In the genomic region with DNA sequence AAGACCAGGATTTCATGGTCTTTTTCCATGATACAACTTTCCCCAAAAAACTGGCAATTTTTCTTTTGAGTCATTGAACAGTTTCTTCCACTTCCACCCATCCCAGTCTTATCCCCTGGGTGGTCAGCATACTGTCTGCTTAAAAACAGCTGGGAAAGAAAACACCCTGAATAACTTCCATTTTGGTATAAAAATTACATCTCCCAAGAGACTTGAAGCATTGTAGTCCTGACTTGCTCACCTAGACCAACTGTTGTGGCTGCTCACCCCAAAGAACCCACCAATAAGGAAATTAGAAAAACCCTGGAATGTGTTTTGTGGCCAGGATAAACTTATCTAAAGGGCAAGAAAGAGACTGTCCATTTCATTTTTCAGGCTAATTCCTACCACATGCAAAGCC, we compare ENCODE assay signal across 1 cellular context.
TF ChIP-seq lines count a peak whose summit lies in the region.

No MANE protein-coding gene starts in this region.

TF ChIP-seq in GM23338, 12 proteins besides CTCF, POLR2A, EP300 and RAD21 (continued from another document):
- TF ChIP-seq, protein P1, sequence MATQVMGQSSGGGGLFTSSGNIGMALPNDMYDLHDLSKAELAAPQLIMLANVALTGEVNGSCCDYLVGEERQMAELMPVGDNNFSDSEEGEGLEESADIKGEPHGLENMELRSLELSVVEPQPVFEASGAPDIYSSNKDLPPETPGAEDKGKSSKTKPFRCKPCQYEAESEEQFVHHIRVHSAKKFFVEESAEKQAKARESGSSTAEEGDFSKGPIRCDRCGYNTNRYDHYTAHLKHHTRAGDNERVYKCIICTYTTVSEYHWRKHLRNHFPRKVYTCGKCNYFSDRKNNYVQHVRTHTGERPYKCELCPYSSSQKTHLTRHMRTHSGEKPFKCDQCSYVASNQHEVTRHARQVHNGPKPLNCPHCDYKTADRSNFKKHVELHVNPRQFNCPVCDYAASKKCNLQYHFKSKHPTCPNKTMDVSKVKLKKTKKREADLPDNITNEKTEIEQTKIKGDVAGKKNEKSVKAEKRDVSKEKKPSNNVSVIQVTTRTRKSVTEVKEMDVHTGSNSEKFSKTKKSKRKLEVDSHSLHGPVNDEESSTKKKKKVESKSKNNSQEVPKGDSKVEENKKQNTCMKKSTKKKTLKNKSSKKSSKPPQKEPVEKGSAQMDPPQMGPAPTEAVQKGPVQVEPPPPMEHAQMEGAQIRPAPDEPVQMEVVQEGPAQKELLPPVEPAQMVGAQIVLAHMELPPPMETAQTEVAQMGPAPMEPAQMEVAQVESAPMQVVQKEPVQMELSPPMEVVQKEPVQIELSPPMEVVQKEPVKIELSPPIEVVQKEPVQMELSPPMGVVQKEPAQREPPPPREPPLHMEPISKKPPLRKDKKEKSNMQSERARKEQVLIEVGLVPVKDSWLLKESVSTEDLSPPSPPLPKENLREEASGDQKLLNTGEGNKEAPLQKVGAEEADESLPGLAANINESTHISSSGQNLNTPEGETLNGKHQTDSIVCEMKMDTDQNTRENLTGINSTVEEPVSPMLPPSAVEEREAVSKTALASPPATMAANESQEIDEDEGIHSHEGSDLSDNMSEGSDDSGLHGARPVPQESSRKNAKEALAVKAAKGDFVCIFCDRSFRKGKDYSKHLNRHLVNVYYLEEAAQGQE (IDR thresholded peaks at IDR 0.05; ENCODE audit: unreplicated experiment), result no peak
